ENCODE assay signal across 10 cellular contexts in genomic region chr3:33786565-33787327, GRCh38. TPM values are rescaled to one million over a fixed set of nuclear protein-coding genes. Genes with fewer than 3 reads are reported as not detected.
DNase-seq lines count a peak whose midpoint lies in the region; ATAC-seq, FAIRE-seq and TF ChIP-seq lines count a peak whose summit lies in the region.
"Had no signal": no experiment of that assay in that cellular context is flagged by ENCODE, and none has a peak within 500 bp of the region (broad histone marks: within the 10 kb centered on the region; RNA-seq: fewer than 3 reads in every experiment).

No MANE protein-coding gene starts in this region.

- H3K14ac ChIP-seq in H1 (ENCODE audit: insufficient read length): no peak overlapping the region

- peak overlapping the region; percentile 12 for H4K91ac ChIP-seq in H1 (replicated peaks; ENCODE audit: insufficient read length, low read length)

- TF ChIP-seq RAD21 in H1 (IDR thresholded peaks at IDR 0.05 in 1 of 2, conservative IDR thresholded peaks at IDR 0.05 in 1 of 2; ENCODE audit: low read depth in 2 of 2, low read length in 2 of 2): no peak

- no peak overlapping the region for H3K27ac Mint-ChIP-seq in Calu3 (ENCODE audit: unreplicated experiment)

- no peak overlapping the region for H4K8ac ChIP-seq in H1 (ENCODE audit: extremely low read depth, insufficient read depth, low read length)

- H3K9ac ChIP-seq in KMS-11 (no peak overlapping the region), H1 (replicated peaks in 1 of 4; ENCODE audit: extremely low read depth in 1 of 4, low read depth in 3 of 4, low read length in 3 of 4) (no peak overlapping the region; a peak in 1 of 7 replicates)

- H3K23me2 ChIP-seq in H1 (ENCODE audit: low read depth, low read length): no peaks in the 10 kb centered on the region

- 0 out of 2 replicates have a peak overlapping the region, but pooled peaks have one; percentile 14 for H2BK12ac ChIP-seq in H1 (ENCODE audit: low read depth, low read length)

- H3K27me3 Mint-ChIP-seq in Calu3 (ENCODE audit: unreplicated experiment): no peaks in the 10 kb centered on the region

- H3K4me2 ChIP-seq in KMS-11 (peak overlapping the region; percentile 36; the same call in 1 of the 2 replicates), H1 (ENCODE audit: insufficient read depth in 1 of 2, low read depth in 2 of 2, low read length in 2 of 2) (peak overlapping the region; percentile 12 to 19; a peak in 2 of 4 replicates)

- H2BK15ac ChIP-seq in H1 (ENCODE audit: low read length): peak overlapping the region; percentile 93

- no peak for TF ChIP-seq EP300 in H1 (IDR thresholded peaks at IDR 0.05; ENCODE audit: borderline replicate concordance in 1 of 2, low read depth in 2 of 2, low read length in 2 of 2)

- H3K79me1 ChIP-seq in H1 (ENCODE audit: low read depth, low read length): no peaks in the 10 kb centered on the region

- intact Hi-C loops in Calu3 (cut with micrococcal nuclease; ENCODE audit: unreplicated experiment): loop anchor here (1.0 to 10.0 kb wide), 2 partner anchors 150 to 652 kb away; no protein-coding TSS in a partner anchor

- no peaks in the 10 kb centered on the region for H3K27me3 ChIP-seq in KMS-11 (ENCODE audit: insufficient read depth, low read depth)
- H3K27me3 ChIP-seq in H1 (replicated peaks in 1 of 4; ENCODE audit: control insufficient read depth in 3 of 4, extremely low read depth in 1 of 4, insufficient read depth in 3 of 4, low read length in 3 of 4): no peaks in the 10 kb centered on the region
- H3K27me3 ChIP-seq in neuron (ENCODE audit: insufficient read depth, low read length): no peaks in the 10 kb centered on the region

- H3K36me3 ChIP-seq in KMS-11 (ENCODE audit: insufficient read depth): no peaks in the 10 kb centered on the region
- H3K36me3 ChIP-seq in H1 (ENCODE audit: control insufficient read depth in 2 of 4, insufficient read depth in 4 of 4, low read length in 3 of 4): no peaks in the 10 kb centered on the region
- no peaks in the 10 kb centered on the region for H3K36me3 ChIP-seq in neuron (ENCODE audit: insufficient read depth, low read length)

- no peak for TF ChIP-seq POLR2A in H1 (IDR thresholded peaks at IDR 0.05; ENCODE audit: control extremely low read depth in 1 of 2, low read depth in 2 of 2, low read length in 2 of 2)

- H3K9me3 ChIP-seq in H1 (ENCODE audit: insufficient read depth in 2 of 2, low read depth in 1 of 2, low read length in 1 of 2) (no peaks in the 10 kb centered on the region), neuron (ENCODE audit: low read length) (no peaks in the 10 kb centered on the region)

- WGBS in H1 (ENCODE audit: extremely low coverage in 1 of 2, insufficient coverage in 1 of 2, insufficient read length in 1 of 2, insufficient replicate concordance in 2 of 2, low coverage in 1 of 2, low lambda C conversion rate in 2 of 2, missing lambda C conversion rate in 1 of 2), 2 experiments: 65% methylated on average over 7 of the region's 7 CpGs; no CpG with 5 or more reads in 1 of the 2 experiments

- H3K27ac ChIP-seq in KMS-11: no peak overlapping the region
- H3K27ac ChIP-seq in H1 (ENCODE audit: low read depth, low read length): no peak overlapping the region

- H2BK120ac ChIP-seq in H1 (replicated peaks; ENCODE audit: low read depth, low read length): no peak overlapping the region

- peaks cover 4% of the 10 kb centered on the region for H3K4me1 Mint-ChIP-seq in Calu3 (ENCODE audit: low read depth, unreplicated experiment)

- no peak for FAIRE-seq in H1 (lab: Jason Lieb, UNC)
- FAIRE-seq: RCC 7860 had no signal

- H3K56ac ChIP-seq in H1 (replicated peaks; ENCODE audit: insufficient read length, low read depth, low read length): no peak overlapping the region

- no peaks in the 10 kb centered on the region for H3K36me3 Mint-ChIP-seq in Calu3 (ENCODE audit: insufficient read depth, unreplicated experiment)

- TF ChIP-seq CTCF in Calu3 (IDR thresholded peaks at IDR 0.05; ENCODE audit: unreplicated experiment): no peak
- no peak for TF ChIP-seq CTCF in KMS-11 (conservative IDR thresholded peaks at IDR 0.05; ENCODE audit: low read depth, low read length)
- no peak for TF ChIP-seq CTCF in H1 (IDR thresholded peaks at IDR 0.05; ENCODE audit: control extremely low read depth in 1 of 3, insufficient read depth in 1 of 3, low read depth in 1 of 3, low read length in 3 of 3)

- no peaks in the 10 kb centered on the region for H3K9me3 Mint-ChIP-seq in Calu3 (ENCODE audit: low read depth, unreplicated experiment)
- H3K9me3 Mint-ChIP-seq: activated T-cell treated with anti-CD3 and anti-CD28 coated beads, Interleukin-2, amount 50 U/mL, for 4 hours had no signal

- BruUV-seq in Calu3 (replicated peaks; lab: Mats Ljungman, UMichigan): no TSS peak

- no peaks in the 10 kb centered on the region for H4K20me1 ChIP-seq in KMS-11 (ENCODE audit: insufficient read depth)
- H4K20me1 ChIP-seq in H1 (replicated peaks in 1 of 2; ENCODE audit: control insufficient read depth in 1 of 2, insufficient read depth in 2 of 2, low read length in 2 of 2): no peaks in the 10 kb centered on the region

- H3K4me3 ChIP-seq in KMS-11 (IDR thresholded peaks at IDR 0.05; ENCODE audit: insufficient read depth, low read depth, low read length) (no peak overlapping the region), H1 (ENCODE audit: extremely low read depth in 1 of 4, insufficient read depth in 2 of 4, low read depth in 3 of 4, low read length in 4 of 4) (0 out of 8 replicates have a peak overlapping the region, but pooled peaks of 1 of the 4 experiments have one; percentile 3), neuron (ENCODE audit: low read length) (peak overlapping the region; percentile 33)

- no peak overlapping the region; the same call in 1 of the 2 replicates for H3K18ac ChIP-seq in H1 (ENCODE audit: extremely low read depth, low read length)

- ATAC-seq in GM21381 (IDR thresholded peaks at IDR 0.05; ENCODE audit: unreplicated experiment): no peak

- DNase-seq in Calu3: no peak
- no peak for DNase-seq in H1 (ENCODE audit: low read depth in 1 of 2, low spot score in 2 of 2)
- DNase-seq in stimulated activated CD4-positive, alpha-beta T cell treated with anti-CD3 and anti-CD28 coated beads, Interleukin-4, amount 100 ng/mL, for 24 hours: no peak
- no peak for DNase-seq in SKM-1 treated with dmso at 0.1 percent for 144 hours (lab: John Stamatoyannopoulos, UW; ENCODE audit: unreplicated experiment)
- DNase-seq in NOMO-1 (lab: John Stamatoyannopoulos, UW; ENCODE audit: unreplicated experiment in 2 of 2): no peak

- peak overlapping the region; percentile 66 for H2BK20ac ChIP-seq in H1 (ENCODE audit: low read length)

- no peak overlapping the region for H4K5ac ChIP-seq in H1 (ENCODE audit: insufficient read length, low read depth, low read length)

- CTCF ChIA-PET in Calu3 (lab: Charles Lee): interaction anchor here (0.6 to 1.3 kb wide), 16 partner anchors 8 to 655 kb away, joined by 3 to 9 read pairs (median 4); partner anchors contain the start of genes CLASP2 and PDCD6IP
- CTCF ChIA-PET in H1 (lab: Charles Lee; ENCODE audit: partially characterized antibody): interaction anchor here (0.6 to 4.6 kb wide), 53 partner anchors 10 to 1436 kb away, joined by 3 to 47 read pairs (median 4); partner anchors contain the start of gene PDCD6IP

- no peak overlapping the region for H3K4ac ChIP-seq in H1 (replicated peaks; ENCODE audit: insufficient read length, low read depth, low read length)

- peak overlapping the region; percentile 22 for H2AFZ ChIP-seq in KMS-11 (ENCODE audit: low read depth)
- peak overlapping the region; percentile 23; the same call in 1 of the 2 replicates for H2AFZ ChIP-seq in H1 (ENCODE audit: low read length)
- peak overlapping the region; percentile 48 for H2AFZ ChIP-seq in neuron (ENCODE audit: low read depth, low read length)

- peak overlapping the region; percentile 34 for H3K4me3 Mint-ChIP-seq in Calu3 (ENCODE audit: low read depth, unreplicated experiment)

- POLR2A ChIA-PET in H1 (lab: Charles Lee; ENCODE audit: partially characterized antibody): interaction anchor here (1.0 to 2.0 kb wide), 4 partner anchors 8 to 150 kb away, joined by 4 to 6 read pairs (median 5); partner anchors contain the start of gene PDCD6IP

- no peak overlapping the region for H3K23ac ChIP-seq in H1 (ENCODE audit: insufficient read length)

- H3K79me2 ChIP-seq in KMS-11 (ENCODE audit: insufficient read depth, low read depth) (no peaks in the 10 kb centered on the region), H1 (ENCODE audit: control insufficient read depth in 1 of 2, insufficient read depth in 2 of 2, low read length in 2 of 2) (no peaks in the 10 kb centered on the region)

- no peaks in the 10 kb centered on the region for H3K4me1 ChIP-seq in KMS-11 (ENCODE audit: low read depth, poor library complexity, severe bottlenecking)
- H3K4me1 ChIP-seq in H1 (replicated peaks in 1 of 4; ENCODE audit: control insufficient read depth in 3 of 4, insufficient read depth in 4 of 4, low read length in 3 of 4): peaks cover 1 to 12% (median 6%) of the 10 kb centered on the region in 4 experiments; a peak in 6 of 7 replicates
- peaks cover 6% of the 10 kb centered on the region for H3K4me1 ChIP-seq in neuron (ENCODE audit: insufficient read depth, low read length)

- no peak overlapping the region for H2AK5ac ChIP-seq in H1 (ENCODE audit: low read depth, low read length)

- H2BK5ac ChIP-seq in H1 (ENCODE audit: low read depth, low read length): no peak overlapping the region

TF ChIP-seq in H1, 55 proteins besides CTCF, POLR2A, EP300 and RAD21 (continues in another document):
- TF ChIP-seq MAX (IDR thresholded peaks at IDR 0.05) (no peak), NANOG (IDR thresholded peaks at IDR 0.05; ENCODE audit: insufficient read depth, low read depth, low read length, poor library complexity, severe bottlenecking) (no peak), YY1 (IDR thresholded peaks at IDR 0.05; ENCODE audit: low read depth, low read length) (no peak)

RNA-seq across cellular contexts. Expression of gene PDCD6IP, which starts 11.7 kb away (rescaled TPM):
- total RNA-seq in Calu3 (2022): 172 and 213 TPM in 2 replicates
- 136 and 155 TPM in 2 replicates for total RNA-seq in H1 (2021; fragmentation: NEBNext Ultra II Directional; extraction: Animal tissue kit (Norgen Biotek cat#: 25700))
- polyA plus RNA-seq in H1 (2011; rRNA removed): 61.7 and 107 TPM in 2 replicates
- 60.4 TPM for polyA plus RNA-seq in H1 (2011; cell fraction: cytosol; rRNA removed)
- 127 TPM for polyA plus RNA-seq in H1 (2011; cell fraction: nucleus; rRNA removed)
- 67.7 to 92.3 TPM (median 81.6 TPM) in 4 replicates for polyA plus RNA-seq in H1 (2012, experiment 1 of 2)
- polyA plus RNA-seq in H1 (2012, experiment 2 of 2): 7.0 TPM
- polyA plus RNA-seq in H1 (2013, experiment 1 of 2): 60.8 TPM
- polyA plus RNA-seq in H1 (2013, experiment 2 of 2): 60.6 TPM
- 83.9 and 86.3 TPM in 2 replicates for polyA minus RNA-seq in H1 (2011; rRNA and poly(A)+ RNA removed)
- polyA minus RNA-seq in H1 (2011; cell fraction: cytosol; rRNA and poly(A)+ RNA removed): 162 TPM
- 150 TPM for polyA minus RNA-seq in H1 (2011; cell fraction: nucleus; rRNA and poly(A)+ RNA removed)
